Comparison of ENCODE assay signal across 8 cellular contexts in the genomic region with DNA sequence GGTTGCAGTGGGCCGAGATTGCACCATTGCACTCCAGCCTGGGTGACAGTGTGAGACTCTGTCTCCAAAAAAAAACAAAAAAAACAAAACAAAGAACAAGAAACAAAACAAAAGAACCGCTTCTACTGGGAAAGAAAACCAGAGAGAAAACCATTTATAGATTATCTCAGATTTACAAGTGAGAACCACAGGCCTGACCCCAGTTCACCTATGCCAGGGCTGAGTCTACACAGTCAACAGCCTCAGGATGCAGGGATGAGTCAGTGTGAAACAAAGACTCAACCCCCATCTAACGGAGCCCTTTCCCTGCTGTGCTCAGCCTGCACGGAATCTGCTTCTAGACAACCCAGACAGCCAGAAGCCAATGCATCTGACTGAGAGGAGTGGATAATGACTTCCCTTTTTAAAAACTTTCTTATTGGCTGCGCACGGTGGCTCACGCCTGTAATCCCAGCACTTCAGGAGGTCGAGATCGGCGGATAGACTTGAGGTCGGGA. TPM values are rescaled to one million over a fixed set of nuclear protein-coding genes. Genes with fewer than 3 reads are reported as not detected.
DNase-seq lines count a peak whose midpoint lies in the region; ATAC-seq and TF ChIP-seq lines count a peak whose summit lies in the region.

No MANE protein-coding gene starts in this region.

- intact Hi-C loops in colonic mucosa (cut with DNase I), result no loop called here

- no peaks in the 10 kb centered on the region for H3K4me1 ChIP-seq in colonic mucosa

- TF ChIP-seq CTCF in colonic mucosa (IDR thresholded peaks at IDR 0.05), result no peak

- H3K27me3 ChIP-seq in colonic mucosa, result no peaks in the 10 kb centered on the region

- H3K4me3 Mint-ChIP-seq in T-helper 17 cell, result peak overlapping the region; percentile 59

- peak; percentile 36 to 38 for DNase-seq in activated CD4-positive, alpha-beta T cell treated with anti-CD3 and anti-CD28 coated beads for 24 hours (ENCODE audit: low read depth in 2 of 2)
- DNase-seq in activated CD4-positive, alpha-beta T cell treated with anti-CD3 and anti-CD28 coated beads for 1 hour, result no peak
- DNase-seq in T-helper 17 cell, result no peak
- DNase-seq in brain pericyte (ENCODE audit: low read depth, low spot score), result peak; percentile 91
- DNase-seq in stimulated activated CD4-positive, alpha-beta T cell treated with anti-CD3 and anti-CD28 coated beads, Interleukin-12 subunit alpha, Interleukin-12 subunit beta, amount 100 ng/mL, for 48 hours (ENCODE audit: low read depth in 2 of 3, low spot score in 1 of 3), result peak; percentile 52 to 64 (median 62)
- DNase-seq in NCI-H526 (lab: John Stamatoyannopoulos, UW), result no peak
- DNase-seq in colonic mucosa, result no peak

- H3K27ac ChIP-seq in colonic mucosa, result no peak overlapping the region

- H3K36me3 ChIP-seq in colonic mucosa, result no peaks in the 10 kb centered on the region

- no peaks in the 10 kb centered on the region for H3K27me3 Mint-ChIP-seq in T-helper 17 cell

- H3K4me1 Mint-ChIP-seq in T-helper 17 cell, result peaks cover 36% of the 10 kb centered on the region

- peak; percentile 77 for ATAC-seq in HG03103 (IDR thresholded peaks at IDR 0.05; ENCODE audit: low read depth, unreplicated experiment)
- ATAC-seq in T-helper 17 cell, result peak; percentile 90

- H3K4me3 ChIP-seq in colonic mucosa, result no peak overlapping the region

- H3K9me3 ChIP-seq in T-helper 17 cell (ENCODE audit: control insufficient read depth, low read length, poor library complexity, severe bottlenecking) (no peaks in the 10 kb centered on the region), colonic mucosa (no peaks in the 10 kb centered on the region)

- peak overlapping the region; percentile 87 for H3K27ac Mint-ChIP-seq in T-helper 17 cell

- H3K36me3 Mint-ChIP-seq in T-helper 17 cell (ENCODE audit: low read depth), result no peaks in the 10 kb centered on the region

- H3K9ac ChIP-seq in colonic mucosa (ENCODE audit: low read depth in 2 of 2, low read length in 2 of 2), result no peak overlapping the region

RNA-seq across cellular contexts. Expression of gene YWHAQ, which starts 25.5 kb away (rescaled TPM):
- total RNA-seq in T-helper 17 cell (100 to 1,000 TPM; 176 to 189 TPM), colonic mucosa (100 to 1,000 TPM; 246 to 299 TPM)

Comparison
In these comparisons a context has a peak if more than half of its experiments do, and no peak if none do; other contexts are left out.
1. DNase-seq: peak in activated CD4-positive, alpha-beta T cell treated with anti-CD3 and anti-CD28 coated beads for 24 hours (2 of 2), brain pericyte (single experiment) and stimulated activated CD4-positive, alpha-beta T cell treated with anti-CD3 and anti-CD28 coated beads, Interleukin-12 subunit alpha, Interleukin-12 subunit beta, amount 100 ng/mL, for 48 hours (3 of 3); none in activated CD4-positive, alpha-beta T cell treated with anti-CD3 and anti-CD28 coated beads for 1 hour (single experiment), T-helper 17 cell (0 of 3), NCI-H526 (0 of 2) and colonic mucosa (single experiment).